Comparison of ENCODE assay signal across 31 cellular contexts in the genomic region with DNA sequence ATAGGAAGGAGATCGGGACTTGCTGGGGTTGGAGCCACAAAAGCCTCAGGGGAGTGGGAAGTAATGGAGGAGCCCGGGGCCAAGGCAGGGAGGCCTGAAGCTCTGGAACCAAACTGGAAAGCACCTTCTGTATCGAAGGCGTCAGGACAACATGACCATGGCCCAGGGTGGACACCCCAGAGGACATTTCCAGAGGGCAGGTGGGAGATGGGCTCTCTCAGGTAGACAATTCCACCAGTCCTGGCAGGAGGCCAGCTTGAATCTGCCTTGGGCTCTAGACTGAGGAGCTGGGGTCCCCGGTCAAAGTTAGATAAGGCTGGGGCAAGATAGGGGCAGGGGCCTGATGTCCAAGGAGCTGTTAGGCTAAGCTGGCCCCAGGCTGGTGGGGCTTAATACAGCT.
"Had no signal": no experiment of that assay in that cellular context is flagged by ENCODE, and none has a peak within 500 bp of the region (broad histone marks: within the 10 kb centered on the region; RNA-seq: fewer than 3 reads in every experiment).

No MANE protein-coding gene starts in this region.

- ATAC-seq: Panc1 had no signal

- DNase-seq: activated CD4-positive, alpha-beta memory T cell treated with anti-CD3 and anti-CD28 coated beads for 36 hours; activated CD4-positive, alpha-beta T cell treated with anti-CD3 and anti-CD28 coated beads, Interleukin-2, amount 10 ng/mL, durations not matched to agents 7 days and 5 days; activated CD4-positive, CD25-positive, alpha-beta regulatory T cell; activated CD8-positive, alpha-beta memory T cell treated with anti-CD3 and anti-CD28 coated beads for 24 hours; activated effector memory CD4-positive, alpha-beta T cell treated with anti-CD3 and anti-CD28 coated beads, Interleukin-2, amount 50 U/mL, for 16 hours; activated naive CD4-positive, alpha-beta T cell treated with anti-CD3 and anti-CD28 coated beads, Interleukin-2, amount 10 ng/mL, durations not matched to agents 7 days and 5 days; activated naive CD8-positive, alpha-beta T cell treated with anti-CD3 and anti-CD28 coated beads for 36 hours; activated T-cell treated with anti-CD3 and anti-CD28 coated beads, Interleukin-2, amount 50 U/mL, for 1 hour; brain microvascular endothelial cell; MG63; MV-4-11; NCI-H1092 treated with DMSO at 0.1 percent for 48 hours; NCI-H1417 treated with DMSO at 0.1 percent for 48 hours; NCI-H1694; NCI-H2029; NCI-H2107; NCI-H2171 treated with DMSO at 0.1 percent for 48 hours; NCI-H345; NCI-H510A; NCI-H69; NK-92 treated with Interleukin-12 subunit alpha and Interleukin-12 subunit beta, amount 100 ng/mL, for 24 hours; OCI-M1; Right ventricle myocardium superior; RPMI8226; SJCRH30; SK-N-SH; T-helper 1 cell had no signal

- H3K27me3 Mint-ChIP-seq: activated CD4-positive, alpha-beta memory T cell treated with anti-CD3 and anti-CD28 coated beads for 36 hours; activated CD4-positive, alpha-beta T cell treated with anti-CD3 and anti-CD28 coated beads, Interleukin-2, amount 10 ng/mL, durations not matched to agents 7 days and 5 days; activated naive CD4-positive, alpha-beta T cell treated with anti-CD3 and anti-CD28 coated beads, Interleukin-2, amount 10 ng/mL, durations not matched to agents 7 days and 5 days; activated naive CD8-positive, alpha-beta T cell treated with anti-CD3 and anti-CD28 coated beads for 36 hours had no signal

- H3K27ac Mint-ChIP-seq: activated CD4-positive, alpha-beta memory T cell treated with anti-CD3 and anti-CD28 coated beads for 36 hours; activated CD4-positive, alpha-beta T cell treated with anti-CD3 and anti-CD28 coated beads, Interleukin-2, amount 10 ng/mL, durations not matched to agents 7 days and 5 days; activated naive CD4-positive, alpha-beta T cell treated with anti-CD3 and anti-CD28 coated beads, Interleukin-2, amount 10 ng/mL, durations not matched to agents 7 days and 5 days; activated naive CD8-positive, alpha-beta T cell treated with anti-CD3 and anti-CD28 coated beads for 36 hours had no signal

- H3K4me1 Mint-ChIP-seq: activated CD4-positive, alpha-beta T cell treated with anti-CD3 and anti-CD28 coated beads, Interleukin-2, amount 10 ng/mL, durations not matched to agents 7 days and 5 days; activated naive CD4-positive, alpha-beta T cell treated with anti-CD3 and anti-CD28 coated beads, Interleukin-2, amount 10 ng/mL, durations not matched to agents 7 days and 5 days had no signal

- H3K4me3 Mint-ChIP-seq: activated CD4-positive, alpha-beta memory T cell treated with anti-CD3 and anti-CD28 coated beads for 36 hours; activated CD4-positive, alpha-beta T cell treated with anti-CD3 and anti-CD28 coated beads, Interleukin-2, amount 10 ng/mL, durations not matched to agents 7 days and 5 days; activated naive CD4-positive, alpha-beta T cell treated with anti-CD3 and anti-CD28 coated beads, Interleukin-2, amount 10 ng/mL, durations not matched to agents 7 days and 5 days; activated naive CD8-positive, alpha-beta T cell treated with anti-CD3 and anti-CD28 coated beads for 36 hours; activated T-helper 1 cell treated with anti-CD3 and anti-CD28 coated beads, Interleukin-12 subunit alpha, Interleukin-12 subunit beta, Interleukin-2, Interleukin-4 antibody, amounts not matched to agents 30 ng/mL and 10 ng/mL and 1 ng/mL, durations not matched to agents 14 hours and 24 hours and 36 hours had no signal

- H3K27ac ChIP-seq: brain microvascular endothelial cell, cardiac muscle cell, SJCRH30, VCaP had no signal

- H3K4me1 ChIP-seq: SJCRH30 had no signal

- H3K27me3 ChIP-seq: brain microvascular endothelial cell, cardiac muscle cell, MG63, SJCRH30 had no signal

- H3K9me3 Mint-ChIP-seq: activated CD4-positive, alpha-beta memory T cell treated with anti-CD3 and anti-CD28 coated beads for 36 hours; activated naive CD4-positive, alpha-beta T cell treated with anti-CD3 and anti-CD28 coated beads, Interleukin-2, amount 10 ng/mL, durations not matched to agents 7 days and 5 days; activated naive CD8-positive, alpha-beta T cell treated with anti-CD3 and anti-CD28 coated beads for 36 hours; activated T-helper 1 cell treated with anti-CD3 and anti-CD28 coated beads, Interleukin-12 subunit alpha, Interleukin-12 subunit beta, Interleukin-2, Interleukin-4 antibody, amounts not matched to agents 30 ng/mL and 10 ng/mL and 1 ng/mL, durations not matched to agents 14 hours and 24 hours and 36 hours had no signal

- H3K4me3 ChIP-seq: cardiac muscle cell, MG63, SJCRH30 had no signal

- H3K9me3 ChIP-seq: MG63, SJCRH30, SK-N-SH had no signal

- H3K36me3 ChIP-seq: brain microvascular endothelial cell, cardiac muscle cell, MG63, SJCRH30 had no signal
